ENCODE assay signal across 27 cellular contexts in genomic region chrX:47206316-47206715, GRCh38. TPM values are rescaled to one million over a fixed set of nuclear protein-coding genes. Genes with fewer than 3 reads are reported as not detected.
DNase-seq lines count a peak whose midpoint lies in the region; ATAC-seq and TF ChIP-seq lines count a peak whose summit lies in the region.
"Had no signal": no experiment of that assay in that cellular context is flagged by ENCODE, and none has a peak within 500 bp of the region (broad histone marks: within the 10 kb centered on the region; RNA-seq: fewer than 3 reads in every experiment).

No MANE protein-coding gene starts in this region.

- H2BK120ac ChIP-seq in H9 (ENCODE audit: low read depth, low read length, poor library complexity, severe bottlenecking), result no peak overlapping the region

- H2AFZ ChIP-seq in H9 (ENCODE audit: low read length) (no peak overlapping the region), osteoblast (ENCODE audit: low read length) (no peak overlapping the region)

- peaks cover 52% of the 10 kb centered on the region for H3K36me3 Mint-ChIP-seq in activated CD4-positive, alpha-beta T cell treated with anti-CD3 and anti-CD28 coated beads, Interleukin-2, amount 10 ng/mL, durations not matched to agents 24 days and 14 days (ENCODE audit: low read depth)
- H3K36me3 Mint-ChIP-seq in H9 (ENCODE audit: insufficient read depth in 1 of 3, low read depth in 3 of 3), result peaks cover 84 to 100% (median 100%) of the 10 kb centered on the region in 3 experiments

- in situ Hi-C loops in astrocyte of the spinal cord (cut with HindIII; ENCODE audit: low sequenced_read_pairs), result no loop called here

- no peak overlapping the region for H3T11ph ChIP-seq in H9 (ENCODE audit: low read length)

- H2AK5ac ChIP-seq in H9 (ENCODE audit: insufficient read length, low read length), result no peak overlapping the region

- H3K27me3 ChIP-seq in H9 (ENCODE audit: insufficient read depth, low read length) (no peaks in the 10 kb centered on the region), osteoblast (ENCODE audit: insufficient read depth, low read length) (no peaks in the 10 kb centered on the region)
- H3K27me3 ChIP-seq: BE2C, cardiac muscle cell, neutrophil, tibial nerve had no signal

- no peaks in the 10 kb centered on the region for H3K9me3 ChIP-seq in H9 (ENCODE audit: control insufficient read depth, low read depth, low read length)
- no peaks in the 10 kb centered on the region for H3K9me3 ChIP-seq in osteoblast (ENCODE audit: low read depth, low read length)
- H3K9me3 ChIP-seq: A549, BE2C, Caco-2, neutrophil, tibial nerve had no signal

- H3K9ac ChIP-seq in H9 (ENCODE audit: extremely low read depth, insufficient read length, low read length), result no peak overlapping the region

- no peaks in the 10 kb centered on the region for H4K20me1 ChIP-seq in H9 (ENCODE audit: control insufficient read depth, insufficient read depth, insufficient read length)
- H4K20me1 ChIP-seq in osteoblast (ENCODE audit: insufficient read depth, low read length), result peaks cover 73% of the 10 kb centered on the region

- H3K23me2 ChIP-seq in H9 (ENCODE audit: insufficient read length, low read depth, low read length, poor library complexity, severe bottlenecking), result no peaks in the 10 kb centered on the region

- H3K4me3 Mint-ChIP-seq in activated CD4-positive, alpha-beta T cell treated with anti-CD3 and anti-CD28 coated beads, Interleukin-2, amount 10 ng/mL, durations not matched to agents 24 days and 14 days, result no peak overlapping the region
- no peak overlapping the region for H3K4me3 Mint-ChIP-seq in H9
- H3K4me3 Mint-ChIP-seq: dendritic cell treated with granulocyte-macrophage colony-stimulating factor and Interleukin-4, amounts not matched to agents 40 ng/mL and 50 ng/mL, for 4 days had no signal

- no peak overlapping the region for H4K5ac ChIP-seq in H9 (ENCODE audit: insufficient read length, low read depth, low read length)

- H3K4me1 ChIP-seq in H9 (ENCODE audit: insufficient read depth, low read length) (no peaks in the 10 kb centered on the region), osteoblast (ENCODE audit: insufficient read depth, low read length) (no peaks in the 10 kb centered on the region)
- H3K4me1 ChIP-seq: BE2C, Caco-2, tibial nerve had no signal

- ATAC-seq in HG03039 (IDR thresholded peaks at IDR 0.05; ENCODE audit: unreplicated experiment), result no peak
- ATAC-seq in HG02973 (IDR thresholded peaks at IDR 0.05; ENCODE audit: unreplicated experiment), result no peak
- ATAC-seq: A549, HepG2 had no signal

- H2BK5ac ChIP-seq in H9 (ENCODE audit: insufficient read length, low read length), result no peak overlapping the region

- no peak for DNase-seq in activated CD4-positive, alpha-beta T cell treated with anti-CD3 and anti-CD28 coated beads, Interleukin-2, amount 10 ng/mL, durations not matched to agents 24 days and 14 days
- DNase-seq in activated CD4-positive, alpha-beta T cell treated with anti-CD3 and anti-CD28 coated beads, Interleukin-2, amount 50 U/mL, for 1 hour, result no peak
- DNase-seq in H9, result no peak
- DNase-seq in astrocyte of the spinal cord (ENCODE audit: low read depth, low spot score), result peak; percentile 15
- DNase-seq in osteoblast (ENCODE audit: insufficient read length, low spot score, missing footprints), result peak; percentile 48
- DNase-seq in NAMALWA (ENCODE audit: low spot score), result no peak
- DNase-seq: activated CD4-positive, alpha-beta T cell treated with anti-CD3 and anti-CD28 coated beads, Interleukin-2, amount 50 U/mL, for 48 hours; amygdala; BE2C; Caco-2; DMS79 treated with DMSO at 0.1 percent for 48 hours; H7; NCI-H1092 treated with DMSO at 0.1 percent for 48 hours; NCI-H187 treated with DMSO at 0.1 percent for 48 hours; NCI-H526 treated with DMSO at 0.1 percent for 48 hours; stimulated activated CD8-positive, alpha-beta memory T cell treated with anti-CD3 and anti-CD28 coated beads, Interleukin-4, amount 100 ng/mL, for 48 hours; T-helper 2 cell; WERI-Rb-1 had no signal

- no peak overlapping the region for H3K18ac ChIP-seq in H9 (ENCODE audit: insufficient read length, low read depth, low read length)

- no peak overlapping the region for H3K56ac ChIP-seq in H9 (ENCODE audit: insufficient read length, low read depth, low read length)

- H3K4me2 ChIP-seq in H9 (ENCODE audit: insufficient read depth, insufficient read length, low read length) (no peak overlapping the region), osteoblast (ENCODE audit: insufficient read depth, low read length) (no peak overlapping the region)
- H3K4me2 ChIP-seq: A549 had no signal

- WGBS in H9 (ENCODE audit: extremely low coverage, insufficient read length, low lambda C conversion rate), result no CpG with 5 or more reads among the region's 3 CpGs

- H3K27ac ChIP-seq in H9 (ENCODE audit: insufficient read length, low read depth, low read length), result no peak overlapping the region
- H3K27ac ChIP-seq in osteoblast (ENCODE audit: low read depth, low read length), result no peak overlapping the region
- H3K27ac ChIP-seq: A549, cardiac muscle cell, neutrophil, tibial nerve, WERI-Rb-1 had no signal

- peak overlapping the region; percentile 48 for H3K27ac Mint-ChIP-seq in activated CD4-positive, alpha-beta T cell treated with anti-CD3 and anti-CD28 coated beads, Interleukin-2, amount 10 ng/mL, durations not matched to agents 24 days and 14 days
- peak overlapping the region in 2 of 3 experiments; percentile 14 to 57; a peak in 2 of 7 replicates for H3K27ac Mint-ChIP-seq in H9
- H3K27ac Mint-ChIP-seq: dendritic cell treated with granulocyte-macrophage colony-stimulating factor and Interleukin-4, amounts not matched to agents 40 ng/mL and 50 ng/mL, for 4 days had no signal

- H3K36me3 ChIP-seq in osteoblast (ENCODE audit: insufficient read depth, low read length), result peaks cover 95% of the 10 kb centered on the region

- no peak overlapping the region for H2BK12ac ChIP-seq in H9 (ENCODE audit: insufficient read length, low read depth, low read length)

- H3K79me1 ChIP-seq in H9 (ENCODE audit: insufficient read depth, low read depth, low read length, poor library complexity, severe bottlenecking), result no peaks in the 10 kb centered on the region

- peak overlapping the region; percentile 33 for H4K8ac ChIP-seq in H9 (replicated peaks; ENCODE audit: insufficient read length, low read depth, low read length)

- intact Hi-C loops in activated CD4-positive, alpha-beta T cell treated with anti-CD3 and anti-CD28 coated beads, Interleukin-2, amount 10 ng/mL, durations not matched to agents 24 days and 14 days (cut with micrococcal nuclease), result no loop called here

- TF ChIP-seq CTCF in H9 (conservative IDR thresholded peaks at IDR 0.05), result no peak
- TF ChIP-seq CTCF in astrocyte of the spinal cord (IDR thresholded peaks at IDR 0.05; ENCODE audit: low read depth, low read length), result no peak
- no peak for TF ChIP-seq CTCF in osteoblast (IDR thresholded peaks at IDR 0.05; ENCODE audit: extremely low read depth, low read depth, low read length)

- H2BK20ac ChIP-seq in H9 (ENCODE audit: low read depth, low read length, poor library complexity, severe bottlenecking), result no peak overlapping the region

- H3K27me3 Mint-ChIP-seq in activated CD4-positive, alpha-beta T cell treated with anti-CD3 and anti-CD28 coated beads, Interleukin-2, amount 10 ng/mL, durations not matched to agents 24 days and 14 days, result no peaks in the 10 kb centered on the region
- H3K27me3 Mint-ChIP-seq in H9 (ENCODE audit: low read depth), result no peaks in the 10 kb centered on the region
- H3K27me3 Mint-ChIP-seq: dendritic cell treated with granulocyte-macrophage colony-stimulating factor and Interleukin-4, amounts not matched to agents 40 ng/mL and 50 ng/mL, for 4 days had no signal

- H3K4me3 ChIP-seq in astrocyte of the spinal cord (ENCODE audit: low read depth, low read length), result no peak overlapping the region
- no peak overlapping the region for H3K4me3 ChIP-seq in osteoblast (ENCODE audit: insufficient read depth, low read length)
- H3K4me3 ChIP-seq: A549, cardiac muscle cell, lung, tibial nerve had no signal

- no peaks in the 10 kb centered on the region for H3K9me3 Mint-ChIP-seq in activated CD4-positive, alpha-beta T cell treated with anti-CD3 and anti-CD28 coated beads, Interleukin-2, amount 10 ng/mL, durations not matched to agents 24 days and 14 days
- no peaks in the 10 kb centered on the region; a peak in 1 of 5 replicates for H3K9me3 Mint-ChIP-seq in H9
- H3K9me3 Mint-ChIP-seq: dendritic cell treated with granulocyte-macrophage colony-stimulating factor and Interleukin-4, amounts not matched to agents 40 ng/mL and 50 ng/mL, for 4 days had no signal

- H3K14ac ChIP-seq in H9 (ENCODE audit: insufficient read depth, low read length), result no peak overlapping the region

- H3K4ac ChIP-seq in H9 (ENCODE audit: low read depth, low read length), result no peak overlapping the region

- H4K91ac ChIP-seq in H9 (ENCODE audit: insufficient read length, low read depth, low read length), result no peak overlapping the region

- no peak overlapping the region for H2BK15ac ChIP-seq in H9 (ENCODE audit: low read depth, low read length)

- peaks cover 4% of the 10 kb centered on the region for H3K4me1 Mint-ChIP-seq in activated CD4-positive, alpha-beta T cell treated with anti-CD3 and anti-CD28 coated beads, Interleukin-2, amount 10 ng/mL, durations not matched to agents 24 days and 14 days
- H3K4me1 Mint-ChIP-seq in H9, result no peaks in the 10 kb centered on the region

- H3K79me2 ChIP-seq in H9 (ENCODE audit: insufficient read depth, low read length) (no peaks in the 10 kb centered on the region), osteoblast (ENCODE audit: insufficient read depth, low read length) (peaks cover 15% of the 10 kb centered on the region)

- no peak overlapping the region for H3K23ac ChIP-seq in H9 (ENCODE audit: insufficient read length, low read depth, low read length)

RNA-seq across cellular contexts. Expression of gene CDK16, which starts 12.2 kb away (rescaled TPM):
- 66.3 and 70.2 TPM in 2 replicates for total RNA-seq in activated CD4-positive, alpha-beta T cell treated with anti-CD3 and anti-CD28 coated beads, Interleukin-2, amount 10 ng/mL, durations not matched to agents 24 days and 14 days
- total RNA-seq in H9 (2021) (224 and 226 TPM in 2 replicates), osteoblast (61.2 and 65.4 TPM in 2 replicates)

RNA-seq across cellular contexts. Expression of gene UBA1, which starts 12.7 kb away (rescaled TPM):
- 233 and 246 TPM in 2 replicates for total RNA-seq in activated CD4-positive, alpha-beta T cell treated with anti-CD3 and anti-CD28 coated beads, Interleukin-2, amount 10 ng/mL, durations not matched to agents 24 days and 14 days
- total RNA-seq in H9 (2021) (421 and 427 TPM in 2 replicates), osteoblast (142 and 150 TPM in 2 replicates)

RNA-seq across cellular contexts. Expression of gene USP11, which starts 26.5 kb away (rescaled TPM):
- 25.9 and 27.3 TPM in 2 replicates for total RNA-seq in activated CD4-positive, alpha-beta T cell treated with anti-CD3 and anti-CD28 coated beads, Interleukin-2, amount 10 ng/mL, durations not matched to agents 24 days and 14 days
- 150 and 153 TPM in 2 replicates for total RNA-seq in H9 (2021)
- 28.2 and 31.8 TPM in 2 replicates for total RNA-seq in osteoblast

Comparison
In these comparisons a context has a peak if more than half of its experiments do, and no peak if none do; other contexts are left out.
1. DNase-seq: peak in astrocyte of the spinal cord (single experiment) and osteoblast (single experiment); none in activated CD4-positive, alpha-beta T cell treated with anti-CD3 and anti-CD28 coated beads, Interleukin-2, amount 10 ng/mL, durations not matched to agents 24 days and 14 days (single experiment), activated CD4-positive, alpha-beta T cell treated with anti-CD3 and anti-CD28 coated beads, Interleukin-2, amount 50 U/mL, for 1 hour (single experiment), H9 (single experiment) and NAMALWA (single experiment).